ENCODE assay signal across 8 cellular contexts in the genomic region with DNA sequence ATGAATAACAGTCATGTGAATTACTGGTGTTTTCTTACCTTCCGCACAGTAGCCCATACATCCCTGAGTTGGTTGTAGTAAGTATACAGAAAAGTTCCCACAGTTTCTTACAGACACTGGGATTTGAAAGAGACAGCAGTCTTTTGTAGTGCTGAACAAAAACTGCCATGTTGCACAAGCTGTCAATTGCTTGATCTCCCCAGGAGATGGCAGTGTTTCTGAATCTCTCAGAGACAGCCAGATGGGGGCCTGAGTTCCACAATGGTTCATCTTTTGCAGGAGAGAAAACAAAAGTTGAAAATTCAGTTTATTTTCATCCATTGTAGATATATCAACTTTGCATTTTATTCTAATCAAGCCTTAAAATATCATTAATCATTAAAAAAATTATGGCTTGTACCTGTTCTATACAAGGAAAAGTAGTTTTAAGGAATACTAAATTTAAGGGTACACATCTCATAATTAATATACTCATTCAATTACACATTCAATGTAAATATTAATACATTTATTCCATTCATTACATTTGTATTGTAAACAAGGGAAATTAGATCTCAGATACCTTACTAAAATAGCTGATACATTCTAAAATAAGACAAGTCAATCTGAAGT. TPM values are rescaled to one million over a fixed set of nuclear protein-coding genes. Genes with fewer than 3 reads are reported as not detected.
DNase-seq lines count a peak whose midpoint lies in the region; ATAC-seq and TF ChIP-seq lines count a peak whose summit lies in the region.

No MANE protein-coding gene starts in this region.

- no peaks in the 10 kb centered on the region for H3K9me3 ChIP-seq in prostate gland

- no peaks in the 10 kb centered on the region for H3K27me3 ChIP-seq in prostate gland (replicated peaks; ENCODE audit: insufficient read depth)

- ATAC-seq in GM19463 (IDR thresholded peaks at IDR 0.05; ENCODE audit: unreplicated experiment) (peak; percentile 97), HG03432 (IDR thresholded peaks at IDR 0.05; ENCODE audit: unreplicated experiment) (peak; percentile 96)

- intact Hi-C loops in prostate gland (cut with DNase I), result no loop called here
- intact Hi-C loops in lower leg skin (cut with DNase I; ENCODE audit: low total_unique reads), result no loop called here

- TF ChIP-seq CTCF in fibroblast of pulmonary artery (IDR thresholded peaks at IDR 0.05; ENCODE audit: low read length, missing control alignments), result peak; percentile 96
- TF ChIP-seq CTCF in prostate gland (IDR thresholded peaks at IDR 0.05), result peak in 3 of 4 experiments; percentile 41 to 59 (median 51)
- no peak for TF ChIP-seq CTCF in lower leg skin (IDR thresholded peaks at IDR 0.05)

- H3K4me1 ChIP-seq in prostate gland (replicated peaks), result no peaks in the 10 kb centered on the region

- WGBS in prostate gland, result 82% methylated on average over 1 of the region's 1 CpG
- 61 to 77% methylated on average over 1 of the region's 1 CpG for WGBS in lower leg skin, 2 donors

- H3K4me3 ChIP-seq in fibroblast of pulmonary artery (replicated peaks; ENCODE audit: low read depth, low read length) (no peak overlapping the region), prostate gland (no peak overlapping the region), lower leg skin (ENCODE audit: low read depth, poor library complexity, severe bottlenecking) (no peak overlapping the region)

- H3K36me3 ChIP-seq in prostate gland, result no peaks in the 10 kb centered on the region

- peak; percentile 81 for DNase-seq in ELR (ENCODE audit: low read depth)
- peak; percentile 61 for DNase-seq in NCI-H226
- peak; percentile 54 for DNase-seq in activated CD4-positive, alpha-beta T cell treated with anti-CD3 and anti-CD28 coated beads for 48 hours
- peak; percentile 72 for DNase-seq in fibroblast of pulmonary artery (ENCODE audit: low read depth)
- peak; percentile 9 for DNase-seq in prostate gland (ENCODE audit: low spot score)
- no peak for DNase-seq in lower leg skin (ENCODE audit: low spot score in 2 of 2)

- TF ChIP-seq POLR2A in prostate gland (IDR thresholded peaks at IDR 0.05) (no peak), lower leg skin (IDR thresholded peaks at IDR 0.05) (no peak)

- no peak overlapping the region for H3K27ac ChIP-seq in prostate gland

RNA-seq across cellular contexts. Expression of a gene that starts 14.5 kb away (rescaled TPM):
- total RNA-seq in prostate gland (1 to 10 TPM; 2.7 to 3.2 TPM), lower leg skin (under 1 TPM in 3 of 4 donors, not detected in 1; 0.05 to 0.32 (median 0.19) TPM)

Comparison
In these comparisons a context has a peak if more than half of its experiments do, and no peak if none do; other contexts are left out.
1. DNase-seq: peak in ELR (single experiment), NCI-H226 (single experiment), activated CD4-positive, alpha-beta T cell treated with anti-CD3 and anti-CD28 coated beads for 48 hours (single experiment), fibroblast of pulmonary artery (single experiment) and prostate gland (single experiment); none in lower leg skin (0 of 2).
2. CTCF ChIP-seq: peak in fibroblast of pulmonary artery (single experiment) and prostate gland (3 of 4); none in lower leg skin (0 of 3).